8 cellular contexts compared by ENCODE assay signal in genomic region chr14:75831455-75831854, GRCh38.
A peak's percentile ranks its signal among the peaks of the same experiment; 100 is the strongest.
DNase-seq lines count a peak whose midpoint lies in the region; ATAC-seq and TF ChIP-seq lines count a peak whose summit lies in the region.

No MANE protein-coding gene starts in this region.

- no peaks in the 10 kb centered on the region for H3K36me3 ChIP-seq in smooth muscle cell (ENCODE audit: low read depth)

- TF ChIP-seq CTCF in AG04450 (IDR thresholded peaks at IDR 0.05; ENCODE audit: low read depth, low read length) (no peak), fibroblast of mammary gland (conservative IDR thresholded peaks at IDR 0.05; ENCODE audit: control insufficient read depth, insufficient read depth, low read depth, low read length) (no peak), smooth muscle cell (IDR thresholded peaks at IDR 0.05; ENCODE audit: borderline replicate concordance, insufficient read depth, poor library complexity, severe bottlenecking) (no peak)

- ATAC-seq in HG02588 (IDR thresholded peaks at IDR 0.05; ENCODE audit: unreplicated experiment) (no peak), GM21825 (IDR thresholded peaks at IDR 0.05; ENCODE audit: unreplicated experiment) (no peak)

- H4K20me1 ChIP-seq in smooth muscle cell (ENCODE audit: low read depth): no peaks in the 10 kb centered on the region

- 70% methylated on average over 5 of the region's 5 CpGs for whole genome bisulfite sequencing in smooth muscle cell (ENCODE audit: low lambda C conversion rate)

- no peaks in the 10 kb centered on the region for H3K79me2 ChIP-seq in smooth muscle cell (ENCODE audit: low read depth)

- DNase-seq in AG04450 (ENCODE audit: low read depth, low spot score): no peak
- peak; percentile 85 for DNase-seq in M059J (ENCODE audit: low read depth)
- peak; percentile 10 to 19 for DNase-seq in activated CD4-positive, alpha-beta T cell treated with anti-CD3 and anti-CD28 coated beads, Interleukin-2, amount 50 U/mL, for 48 hours
- peak; percentile 95 for DNase-seq in fibroblast of mammary gland (ENCODE audit: low read depth)
- DNase-seq in smooth muscle cell (lab: John Stamatoyannopoulos, UW; ENCODE audit: unreplicated experiment): no peak
- no peak for DNase-seq in caudate nucleus (lab: John Stamatoyannopoulos, UW)

- CTCF ChIA-PET in AG04450 (lab: Charles Lee): interaction anchor here (0.9 to 1.0 kb wide), 3 partner anchors 20 to 121 kb away, joined by 3 read pairs; no protein-coding TSS in a partner anchor

- H3K27me3 ChIP-seq in AG04450 (ENCODE audit: control insufficient read depth, insufficient read depth, low read length): no peaks in the 10 kb centered on the region
- H3K27me3 ChIP-seq in smooth muscle cell (ENCODE audit: low read depth): no peaks in the 10 kb centered on the region

- H3K9me3 ChIP-seq in AG04450 (ENCODE audit: control insufficient read depth, insufficient read depth, low read length): no peaks in the 10 kb centered on the region
- no peaks in the 10 kb centered on the region for H3K9me3 ChIP-seq in smooth muscle cell (replicated peaks; ENCODE audit: low read depth)

- no peak overlapping the region for H3K4me3 ChIP-seq in AG04450 (ENCODE audit: low read depth, low read length)
- no peak overlapping the region for H3K4me3 ChIP-seq in fibroblast of mammary gland (ENCODE audit: control insufficient read depth, low read depth, low read length)
- no peak overlapping the region for H3K4me3 ChIP-seq in smooth muscle cell

- peaks cover 4% of the 10 kb centered on the region for H3K4me1 ChIP-seq in smooth muscle cell (ENCODE audit: low read depth)

- no peaks in the 10 kb centered on the region for H3F3A ChIP-seq in smooth muscle cell (ENCODE audit: low read depth)

- H3K27ac ChIP-seq in AG04450 (ENCODE audit: low read depth, low read length) (peak overlapping the region; percentile 62), smooth muscle cell (ENCODE audit: low read depth) (peak overlapping the region; percentile 77), caudate nucleus (ENCODE audit: low read depth, low read length) (no peak overlapping the region)

- H3K9ac ChIP-seq in smooth muscle cell (ENCODE audit: low read depth): no peak overlapping the region

- no peak overlapping the region for H2AFZ ChIP-seq in smooth muscle cell (ENCODE audit: low read depth)

- H3K4me2 ChIP-seq in smooth muscle cell: peak overlapping the region; percentile 4

- POLR2A ChIA-PET in AG04450 (lab: Yijun Ruan, JAX): interaction anchor here (0.7 to 0.9 kb wide), 2 partner anchors 14 to 59 kb away, joined by 3 read pairs; no protein-coding TSS in a partner anchor

Comparison
In these comparisons a context has a peak if more than half of its experiments do, and no peak if none do; other contexts are left out.
1. DNase-seq: peak in M059J (single experiment), activated CD4-positive, alpha-beta T cell treated with anti-CD3 and anti-CD28 coated beads, Interleukin-2, amount 50 U/mL, for 48 hours (2 of 2) and fibroblast of mammary gland (single experiment); none in AG04450 (single experiment), smooth muscle cell (single experiment) and caudate nucleus (0 of 61).